ENCODE assay signal across 26 cellular contexts in genomic region chr3:147737411-147737810, GRCh38.
"Had no signal": no experiment of that assay in that cellular context is flagged by ENCODE, and none has a peak within 500 bp of the region (broad histone marks: within the 10 kb centered on the region; RNA-seq: fewer than 3 reads in every experiment).

No MANE protein-coding gene starts in this region.

- H3K27me3 ChIP-seq: breast epithelium, MG63, Peyer's patch had no signal

- DNase-seq: activated CD4-positive, alpha-beta T cell treated with anti-CD3 and anti-CD28 coated beads for 36 hours; activated CD4-positive, alpha-beta T cell treated with anti-CD3 and anti-CD28 coated beads, Interleukin-2, amount 10 ng/mL, durations not matched to agents 7 days and 5 days; activated CD4-positive, alpha-beta T cell treated with anti-CD3 and anti-CD28 coated beads, Interleukin-2, amount 50 U/mL, for 48 hours; activated CD8-positive, alpha-beta T cell treated with anti-CD3 and anti-CD28 coated beads, Interleukin-2, amount 10 ng/mL, durations not matched to agents 7 days and 5 days; activated gamma-delta T cell treated with Interleukin-2 at 50 U/mL for 16 hours; activated naive CD4-positive, alpha-beta T cell treated with anti-CD3 and anti-CD28 coated beads for 36 hours; activated T-cell treated with anti-CD3 and anti-CD28 coated beads, Interleukin-2, amount 50 U/mL, for 24 hours; anterior cingulate cortex; Karpas-422; MG63; NCI-H1048; NCI-H1105 treated with DMSO at 0.1 percent for 48 hours; NCI-H1436; NCI-H1694; NCI-H1930; NCI-H2081 treated with DMSO at 0.1 percent for 48 hours; NCI-H345; NCI-H524 treated with DMSO at 0.1 percent for 48 hours; NK-92 treated with Interleukin-12 subunit alpha and Interleukin-12 subunit beta, amount 100 ng/mL, for 24 hours; PC-3; Peyer's patch; SK-N-SH had no signal

- H3K27ac ChIP-seq: breast epithelium, Peyer's patch, RWPE1 had no signal

- ATAC-seq: activated CD4-positive, alpha-beta T cell treated with anti-CD3 and anti-CD28 coated beads for 36 hours; activated CD8-positive, alpha-beta T cell treated with anti-CD3 and anti-CD28 coated beads, Interleukin-2, amount 10 ng/mL, durations not matched to agents 7 days and 5 days; activated naive CD4-positive, alpha-beta T cell treated with anti-CD3 and anti-CD28 coated beads, Interleukin-2, amount 50 U/mL, for 72 hours; PC-3; Right ventricle myocardium inferior had no signal

- H3K36me3 ChIP-seq: breast epithelium, MG63, Peyer's patch had no signal

- H3K4me1 ChIP-seq: breast epithelium, Peyer's patch had no signal

- H3K4me3 ChIP-seq: breast epithelium, MG63, Peyer's patch had no signal

- H3K9me3 ChIP-seq: breast epithelium, MG63, Peyer's patch, SK-N-SH had no signal
